In genomic region chr18:8811115-8811514, GRCh38 we compare ENCODE assay signal across 21 cellular contexts.
"Had no signal": no experiment of that assay in that cellular context is flagged by ENCODE, and none has a peak within 500 bp of the region (broad histone marks: within the 10 kb centered on the region; RNA-seq: fewer than 3 reads in every experiment).

No MANE protein-coding gene starts in this region.

- H3K27me3 ChIP-seq: body of pancreas, colonic mucosa, gastroesophageal sphincter, heart right ventricle, pancreas, right lobe of liver had no signal

- H3K36me3 Mint-ChIP-seq: activated naive CD8-positive, alpha-beta T cell treated with anti-CD3 and anti-CD28 coated beads, Interleukin-2, amount 10 ng/mL, durations not matched to agents 7 days and 5 days; immature natural killer cell; naive thymus-derived CD4-positive, alpha-beta T cell had no signal

- DNase-seq: activated CD4-positive, alpha-beta T cell treated with anti-CD3 and anti-CD28 coated beads, Interleukin-2, amount 50 U/mL, for 4 hours; activated CD4-positive, CD25-positive, alpha-beta regulatory T cell treated with anti-CD3 and anti-CD28 coated beads, Interleukin-2, amount 50 U/mL, for 72 hours; activated naive CD4-positive, alpha-beta T cell treated with Interleukin-2 at 50 U/mL for 16 hours; activated naive CD8-positive, alpha-beta T cell treated with anti-CD3 and anti-CD28 coated beads, Interleukin-2, amount 10 ng/mL, durations not matched to agents 7 days and 5 days; activated T-cell treated with anti-CD3 and anti-CD28 coated beads, Interleukin-2, amount 50 U/mL, for 1 hour; amygdala; body of pancreas; central memory CD4-positive, alpha-beta T cell; colonic mucosa; heart right ventricle; immature natural killer cell; left ventricle myocardium superior; naive thymus-derived CD4-positive, alpha-beta T cell; pancreas; right lobe of liver; stimulated activated CD4-positive, alpha-beta T cell treated with anti-CD3 and anti-CD28 coated beads, Interleukin-4, amount 100 ng/mL, for 1 hour had no signal

- H3K4me1 ChIP-seq: colonic mucosa had no signal

- H3K27ac Mint-ChIP-seq: activated naive CD8-positive, alpha-beta T cell treated with anti-CD3 and anti-CD28 coated beads, Interleukin-2, amount 10 ng/mL, durations not matched to agents 7 days and 5 days; activated T-helper 2 cell treated with anti-CD3 and anti-CD28 coated beads, Interferon-gamma antibody, Interleukin-2, Interleukin-4, amounts not matched to agents 10 μg/mL and 5 μg/mL and 100 μg/mL, durations not matched to agents 14 hours and 24 hours and 36 hours; immature natural killer cell; memory B cell; naive thymus-derived CD4-positive, alpha-beta T cell had no signal

- H3K9me3 Mint-ChIP-seq: activated naive CD8-positive, alpha-beta T cell treated with anti-CD3 and anti-CD28 coated beads, Interleukin-2, amount 10 ng/mL, durations not matched to agents 7 days and 5 days; activated T-helper 2 cell treated with anti-CD3 and anti-CD28 coated beads, Interferon-gamma antibody, Interleukin-2, Interleukin-4, amounts not matched to agents 10 μg/mL and 5 μg/mL and 100 μg/mL, durations not matched to agents 14 hours and 24 hours and 36 hours; immature natural killer cell; memory B cell; naive thymus-derived CD4-positive, alpha-beta T cell had no signal

- H3K27me3 Mint-ChIP-seq: memory B cell had no signal

- H3K9me3 ChIP-seq: body of pancreas, colonic mucosa, gastroesophageal sphincter, heart right ventricle, pancreas, right lobe of liver, thoracic aorta had no signal

- H3K27ac ChIP-seq: body of pancreas, colonic mucosa, gastroesophageal sphincter, heart right ventricle, pancreas, right lobe of liver, thoracic aorta had no signal

- ATAC-seq: body of pancreas; gastroesophageal sphincter; heart right ventricle; left ventricle myocardium superior; naive thymus-derived CD4-positive, alpha-beta T cell; pancreas; right lobe of liver had no signal

- H3K4me2 ChIP-seq: smooth muscle cell had no signal

- H3K36me3 ChIP-seq: colonic mucosa, pancreas, right lobe of liver, thoracic aorta had no signal

- H3K4me3 Mint-ChIP-seq: activated naive CD8-positive, alpha-beta T cell treated with anti-CD3 and anti-CD28 coated beads, Interleukin-2, amount 10 ng/mL, durations not matched to agents 7 days and 5 days; immature natural killer cell; memory B cell had no signal

- H3K4me3 ChIP-seq: body of pancreas, colonic mucosa, gastroesophageal sphincter, heart right ventricle, pancreas, right lobe of liver, smooth muscle cell, thoracic aorta had no signal
